32 cellular contexts compared by ENCODE assay signal in the genomic region with DNA sequence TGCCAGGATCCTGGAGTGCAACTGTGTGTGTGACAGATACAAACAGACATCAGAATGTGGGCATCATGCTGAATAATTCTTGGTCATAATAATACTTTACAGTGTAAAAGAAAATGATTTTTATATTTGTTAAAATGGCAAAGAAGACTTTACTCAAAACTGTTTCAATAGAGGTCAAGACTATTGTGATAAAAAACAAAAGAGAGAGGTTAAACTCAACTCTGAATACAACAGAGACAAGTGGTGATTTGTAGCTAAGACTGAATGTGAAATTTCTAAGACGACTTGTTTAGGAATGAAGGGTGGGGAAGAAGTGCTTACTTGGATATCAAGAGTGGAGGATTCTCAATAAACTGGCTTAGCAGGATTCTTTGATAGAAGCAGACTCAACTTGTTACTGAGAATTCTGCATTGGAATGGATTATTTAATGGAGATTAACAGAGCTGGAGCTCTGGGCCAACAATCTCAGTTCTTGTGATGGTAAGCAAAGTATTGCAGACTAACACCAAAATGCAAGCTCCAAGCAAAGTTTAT.
"Had no signal": no experiment of that assay in that cellular context is flagged by ENCODE, and none has a peak within 500 bp of the region (broad histone marks: within the 10 kb centered on the region; RNA-seq: fewer than 3 reads in every experiment).

No MANE protein-coding gene starts in this region.

- H3K36me3 Mint-ChIP-seq: activated CD8-positive, alpha-beta memory T cell treated with anti-CD3 and anti-CD28 coated beads, Interleukin-2, amount 10 ng/mL, durations not matched to agents 7 days and 5 days; activated naive CD4-positive, alpha-beta T cell treated with anti-CD3 and anti-CD28 coated beads, Interleukin-2, amount 50 U/mL, for 24 hours; activated naive CD8-positive, alpha-beta T cell treated with anti-CD3 and anti-CD28 coated beads, Interleukin-2, amount 10 ng/mL, durations not matched to agents 7 days and 5 days had no signal

- H3K27me3 ChIP-seq: ascending aorta had no signal

- H3K36me3 ChIP-seq: ascending aorta, WERI-Rb-1 had no signal

- H3K4me3 ChIP-seq: ascending aorta, PC-9 had no signal

- H3K27ac ChIP-seq: ascending aorta, PC-9, WERI-Rb-1 had no signal

- ATAC-seq: activated CD8-positive, alpha-beta memory T cell treated with anti-CD3 and anti-CD28 coated beads, Interleukin-2, amount 10 ng/mL, durations not matched to agents 7 days and 5 days; activated T-cell treated with anti-CD3 and anti-CD28 coated beads, Interleukin-2, amount 50 U/mL, for 72 hours; activated T-helper 17 cell treated with anti-CD3 and anti-CD28 coated beads, Interleukin-2, amount 50 U/mL, for 72 hours had no signal

- H3K4me3 Mint-ChIP-seq: activated CD4-positive, alpha-beta memory T cell treated with anti-CD3 and anti-CD28 coated beads, Interleukin-2, amount 10 ng/mL, durations not matched to agents 7 days and 5 days; activated CD8-positive, alpha-beta memory T cell treated with anti-CD3 and anti-CD28 coated beads, Interleukin-2, amount 10 ng/mL, durations not matched to agents 7 days and 5 days; activated naive CD4-positive, alpha-beta T cell treated with anti-CD3 and anti-CD28 coated beads, Interleukin-2, amount 50 U/mL, for 24 hours; activated naive CD8-positive, alpha-beta T cell treated with anti-CD3 and anti-CD28 coated beads, Interleukin-2, amount 10 ng/mL, durations not matched to agents 7 days and 5 days; activated T-cell treated with anti-CD3 and anti-CD28 coated beads, Interleukin-2, amount 50 U/mL, for 72 hours; activated T-helper 17 cell treated with anti-CD3 and anti-CD28 coated beads, Interleukin-2, amount 50 U/mL, for 72 hours had no signal

- H3K27me3 Mint-ChIP-seq: activated CD4-positive, alpha-beta memory T cell treated with anti-CD3 and anti-CD28 coated beads, Interleukin-2, amount 10 ng/mL, durations not matched to agents 7 days and 5 days; activated CD8-positive, alpha-beta memory T cell treated with anti-CD3 and anti-CD28 coated beads, Interleukin-2, amount 10 ng/mL, durations not matched to agents 7 days and 5 days; activated naive CD4-positive, alpha-beta T cell treated with anti-CD3 and anti-CD28 coated beads, Interleukin-2, amount 50 U/mL, for 24 hours; activated naive CD8-positive, alpha-beta T cell treated with anti-CD3 and anti-CD28 coated beads, Interleukin-2, amount 10 ng/mL, durations not matched to agents 7 days and 5 days; activated T-helper 17 cell treated with anti-CD3 and anti-CD28 coated beads, Interleukin-2, amount 50 U/mL, for 72 hours had no signal

- H3K4me1 ChIP-seq: ascending aorta had no signal

- H3K27ac Mint-ChIP-seq: activated CD4-positive, alpha-beta memory T cell treated with anti-CD3 and anti-CD28 coated beads, Interleukin-2, amount 10 ng/mL, durations not matched to agents 7 days and 5 days; activated CD8-positive, alpha-beta memory T cell treated with anti-CD3 and anti-CD28 coated beads, Interleukin-2, amount 10 ng/mL, durations not matched to agents 7 days and 5 days; activated naive CD4-positive, alpha-beta T cell treated with anti-CD3 and anti-CD28 coated beads, Interleukin-2, amount 50 U/mL, for 24 hours; activated naive CD8-positive, alpha-beta T cell treated with anti-CD3 and anti-CD28 coated beads, Interleukin-2, amount 10 ng/mL, durations not matched to agents 7 days and 5 days; activated T-cell treated with anti-CD3 and anti-CD28 coated beads, Interleukin-2, amount 50 U/mL, for 72 hours; activated T-helper 17 cell treated with anti-CD3 and anti-CD28 coated beads, Interleukin-2, amount 50 U/mL, for 72 hours had no signal

- FAIRE-seq: colon had no signal

- H3K4me1 Mint-ChIP-seq: activated CD4-positive, alpha-beta memory T cell treated with anti-CD3 and anti-CD28 coated beads, Interleukin-2, amount 10 ng/mL, durations not matched to agents 7 days and 5 days; activated CD8-positive, alpha-beta memory T cell treated with anti-CD3 and anti-CD28 coated beads, Interleukin-2, amount 10 ng/mL, durations not matched to agents 7 days and 5 days; activated naive CD4-positive, alpha-beta T cell treated with anti-CD3 and anti-CD28 coated beads, Interleukin-2, amount 50 U/mL, for 24 hours; activated naive CD8-positive, alpha-beta T cell treated with anti-CD3 and anti-CD28 coated beads, Interleukin-2, amount 10 ng/mL, durations not matched to agents 7 days and 5 days; activated T-helper 17 cell treated with anti-CD3 and anti-CD28 coated beads, Interleukin-2, amount 50 U/mL, for 72 hours had no signal

- DNase-seq: activated CD4-positive, alpha-beta memory T cell treated with anti-CD3 and anti-CD28 coated beads, Interleukin-2, amount 10 ng/mL, durations not matched to agents 7 days and 5 days; activated CD4-positive, alpha-beta T cell treated with anti-CD3 and anti-CD28 coated beads for 1 hour; activated CD4-positive, alpha-beta T cell treated with anti-CD3 and anti-CD28 coated beads for 48 hours; activated CD4-positive, CD25-positive, alpha-beta regulatory T cell; activated CD8-positive, alpha-beta memory T cell treated with anti-CD3 and anti-CD28 coated beads for 24 hours; activated CD8-positive, alpha-beta memory T cell treated with anti-CD3 and anti-CD28 coated beads, Interleukin-2, amount 10 ng/mL, durations not matched to agents 7 days and 5 days; activated CD8-positive, alpha-beta memory T cell treated with anti-CD3 and anti-CD28 coated beads, Interleukin-2, amount 50 U/mL, for 48 hours; activated effector memory CD4-positive, alpha-beta T cell treated with anti-CD3 and anti-CD28 coated beads, Interleukin-2, amount 50 U/mL, for 16 hours; activated naive CD4-positive, alpha-beta T cell treated with Interleukin-2 at 50 U/mL for 16 hours; activated naive CD8-positive, alpha-beta T cell treated with anti-CD3 and anti-CD28 coated beads, Interleukin-2, amount 10 ng/mL, durations not matched to agents 7 days and 5 days; activated T-cell treated with anti-CD3 and anti-CD28 coated beads, Interleukin-2, amount 50 U/mL, for 72 hours; amygdala; cerebellar nuclear complex; Karpas-422; NCI-H1105; NCI-H1417 treated with DMSO at 0.1 percent for 48 hours; NCI-H1694; NCI-H1930; NCI-H2081 treated with DMSO at 0.1 percent for 48 hours; NCI-H226; NCI-H446 treated with DMSO at 0.1 percent for 48 hours; NCI-H524; NCI-H69; NCI-H82; SIG-M5; T1000; WERI-Rb-1 had no signal

- H3K9me3 ChIP-seq: ascending aorta had no signal
